ENCODE assay signal across 1 cellular context in genomic region chr4:166735553-166735952, GRCh38.
TF ChIP-seq lines count a peak whose summit lies in the region.

No MANE protein-coding gene starts in this region.

TF ChIP-seq in WTC11, 78 proteins besides CTCF, POLR2A, EP300 and RAD21 (continued from another document):
- TF ChIP-seq ZSCAN18 (CRISPR knock-in tag; IDR thresholded peaks at IDR 0.05) (no peak), NR1H2 (CRISPR knock-in tag; IDR thresholded peaks at IDR 0.05) (no peak), ELF4 (CRISPR knock-in tag; IDR thresholded peaks at IDR 0.05; ENCODE audit: low read depth) (no peak), ZNF121 (CRISPR knock-in tag; IDR thresholded peaks at IDR 0.05) (no peak), ATF2 (CRISPR knock-in tag; IDR thresholded peaks at IDR 0.05; ENCODE audit: borderline replicate concordance, low read depth) (no peak), ZNF671 (CRISPR knock-in tag; IDR thresholded peaks at IDR 0.05) (peak; percentile 66), FOXP1 (CRISPR knock-in tag; IDR thresholded peaks at IDR 0.05; ENCODE audit: borderline replicate concordance) (no peak), MLX (CRISPR knock-in tag; IDR thresholded peaks at IDR 0.05) (no peak), JAZF1 (CRISPR knock-in tag; IDR thresholded peaks at IDR 0.05) (no peak), PRDM15 (CRISPR knock-in tag; IDR thresholded peaks at IDR 0.05) (no peak), ZNF532 (CRISPR knock-in tag; IDR thresholded peaks at IDR 0.05; ENCODE audit: borderline replicate concordance) (peak; percentile 34; the same call in 1 of the 2 replicates), NFATC4 (CRISPR knock-in tag; IDR thresholded peaks at IDR 0.05) (no peak), NR3C1 (CRISPR knock-in tag; conservative IDR thresholded peaks at IDR 0.05; ENCODE audit: low read depth) (no peak), GABPB1 (CRISPR knock-in tag; IDR thresholded peaks at IDR 0.05) (no peak), E2F1 (CRISPR knock-in tag; IDR thresholded peaks at IDR 0.05) (no peak), CBFB (CRISPR knock-in tag; IDR thresholded peaks at IDR 0.05; ENCODE audit: low read depth) (no peak), CREB1 (CRISPR knock-in tag; IDR thresholded peaks at IDR 0.05) (no peak), CDX4 (CRISPR knock-in tag; IDR thresholded peaks at IDR 0.05; ENCODE audit: borderline replicate concordance) (no peak), KAT7 (CRISPR knock-in tag; IDR thresholded peaks at IDR 0.05; ENCODE audit: borderline replicate concordance) (no peak), ZNF396 (CRISPR knock-in tag; IDR thresholded peaks at IDR 0.05; ENCODE audit: borderline replicate concordance) (no peak), PREB (CRISPR knock-in tag; IDR thresholded peaks at IDR 0.05; ENCODE audit: borderline replicate concordance) (no peak), ZNF317 (CRISPR knock-in tag; IDR thresholded peaks at IDR 0.05; ENCODE audit: borderline replicate concordance, low read depth) (no peak), MYBL2 (CRISPR knock-in tag; IDR thresholded peaks at IDR 0.05) (no peak), TEAD4 (CRISPR knock-in tag; IDR thresholded peaks at IDR 0.05) (no peak), ERG (CRISPR knock-in tag; IDR thresholded peaks at IDR 0.05) (no peak), ATF6 (CRISPR knock-in tag; IDR thresholded peaks at IDR 0.05) (no peak), ZNF281 (CRISPR knock-in tag; IDR thresholded peaks at IDR 0.05) (no peak), ZNF416 (CRISPR knock-in tag; IDR thresholded peaks at IDR 0.05) (peak; percentile 86; the same call in 1 of the 2 replicates)
